Comparison of ENCODE assay signal across 20 cellular contexts in genomic region chr12:69589082-69589481, GRCh38.
DNase-seq lines count a peak whose midpoint lies in the region; ATAC-seq lines count a peak whose summit lies in the region.
"Had no signal": no experiment of that assay in that cellular context is flagged by ENCODE, and none has a peak within 500 bp of the region (broad histone marks: within the 10 kb centered on the region; RNA-seq: fewer than 3 reads in every experiment).

No MANE protein-coding gene starts in this region.

- no peak overlapping the region for H3K4me3 Mint-ChIP-seq in activated T-cell treated with anti-CD3 and anti-CD28 coated beads, Interleukin-2, amount 50 U/mL, for 24 hours
- peak overlapping the region; percentile 7 for H3K4me3 Mint-ChIP-seq in stimulated activated naive CD8-positive, alpha-beta T cell treated with anti-CD3 and anti-CD28 coated beads, Interleukin-15, Interleukin-2, amounts not matched to agents 100 ng/mL and 50 ng/mL, for 24 hours
- no peak overlapping the region for H3K4me3 Mint-ChIP-seq in stimulated activated effector memory CD8-positive, alpha-beta T cell treated with anti-CD3 and anti-CD28 coated beads, Interleukin-12 subunit alpha, Interleukin-12 subunit beta, amount 100 ng/mL, for 72 hours
- H3K4me3 Mint-ChIP-seq: CD14-positive monocyte; CD8-positive, alpha-beta T cell; HFFc6 had no signal

- H3K36me3 Mint-ChIP-seq in activated T-cell treated with anti-CD3 and anti-CD28 coated beads, Interleukin-2, amount 50 U/mL, for 24 hours (ENCODE audit: low read depth) = peaks cover 87% of the 10 kb centered on the region
- H3K36me3 Mint-ChIP-seq in stimulated activated naive CD8-positive, alpha-beta T cell treated with anti-CD3 and anti-CD28 coated beads, Interleukin-15, Interleukin-2, amounts not matched to agents 100 ng/mL and 50 ng/mL, for 24 hours (ENCODE audit: low read depth) = peaks cover 77% of the 10 kb centered on the region
- H3K36me3 Mint-ChIP-seq in stimulated activated effector memory CD8-positive, alpha-beta T cell treated with anti-CD3 and anti-CD28 coated beads, Interleukin-12 subunit alpha, Interleukin-12 subunit beta, amount 100 ng/mL, for 72 hours = peaks cover 92% of the 10 kb centered on the region

- ATAC-seq in stimulated activated naive CD8-positive, alpha-beta T cell treated with anti-CD3 and anti-CD28 coated beads, Interleukin-15, Interleukin-2, amounts not matched to agents 100 U/mL and 50 U/mL, for 24 hours = no peak
- no peak for ATAC-seq in stimulated activated effector memory CD8-positive, alpha-beta T cell treated with anti-CD3 and anti-CD28 coated beads, Interleukin-12 subunit alpha, Interleukin-12 subunit beta, amount 100 ng/mL, for 72 hours
- ATAC-seq: CD8-positive, alpha-beta T cell; GM12878; HCT116 had no signal

- H3K27me3 Mint-ChIP-seq in activated T-cell treated with anti-CD3 and anti-CD28 coated beads, Interleukin-2, amount 50 U/mL, for 24 hours = no peaks in the 10 kb centered on the region
- no peaks in the 10 kb centered on the region for H3K27me3 Mint-ChIP-seq in stimulated activated naive CD8-positive, alpha-beta T cell treated with anti-CD3 and anti-CD28 coated beads, Interleukin-15, Interleukin-2, amounts not matched to agents 100 ng/mL and 50 ng/mL, for 24 hours

- H3K27ac Mint-ChIP-seq in activated T-cell treated with anti-CD3 and anti-CD28 coated beads, Interleukin-2, amount 50 U/mL, for 24 hours = peak overlapping the region; percentile 79
- no peak overlapping the region for H3K27ac Mint-ChIP-seq in stimulated activated naive CD8-positive, alpha-beta T cell treated with anti-CD3 and anti-CD28 coated beads, Interleukin-15, Interleukin-2, amounts not matched to agents 100 ng/mL and 50 ng/mL, for 24 hours
- H3K27ac Mint-ChIP-seq in stimulated activated effector memory CD8-positive, alpha-beta T cell treated with anti-CD3 and anti-CD28 coated beads, Interleukin-12 subunit alpha, Interleukin-12 subunit beta, amount 100 ng/mL, for 72 hours = peak overlapping the region; percentile 12
- H3K27ac Mint-ChIP-seq: CD8-positive, alpha-beta T cell; HFFc6 had no signal

- H3K9me3 Mint-ChIP-seq in activated T-cell treated with anti-CD3 and anti-CD28 coated beads, Interleukin-2, amount 50 U/mL, for 24 hours = no peaks in the 10 kb centered on the region
- H3K9me3 Mint-ChIP-seq in stimulated activated naive CD8-positive, alpha-beta T cell treated with anti-CD3 and anti-CD28 coated beads, Interleukin-15, Interleukin-2, amounts not matched to agents 100 ng/mL and 50 ng/mL, for 24 hours = no peaks in the 10 kb centered on the region
- H3K9me3 Mint-ChIP-seq in stimulated activated effector memory CD8-positive, alpha-beta T cell treated with anti-CD3 and anti-CD28 coated beads, Interleukin-12 subunit alpha, Interleukin-12 subunit beta, amount 100 ng/mL, for 72 hours = no peaks in the 10 kb centered on the region
- H3K9me3 Mint-ChIP-seq: CD14-positive monocyte; CD8-positive, alpha-beta T cell; HFFc6 had no signal

- H3K4me1 Mint-ChIP-seq in activated T-cell treated with anti-CD3 and anti-CD28 coated beads, Interleukin-2, amount 50 U/mL, for 24 hours (ENCODE audit: low read depth) = peaks cover 51% of the 10 kb centered on the region
- peaks cover 46% of the 10 kb centered on the region for H3K4me1 Mint-ChIP-seq in stimulated activated naive CD8-positive, alpha-beta T cell treated with anti-CD3 and anti-CD28 coated beads, Interleukin-15, Interleukin-2, amounts not matched to agents 100 ng/mL and 50 ng/mL, for 24 hours (ENCODE audit: low read depth)
- H3K4me1 Mint-ChIP-seq in stimulated activated effector memory CD8-positive, alpha-beta T cell treated with anti-CD3 and anti-CD28 coated beads, Interleukin-12 subunit alpha, Interleukin-12 subunit beta, amount 100 ng/mL, for 72 hours = peaks cover 28% of the 10 kb centered on the region

- DNase-seq in activated T-cell treated with anti-CD3 and anti-CD28 coated beads, Interleukin-2, amount 50 U/mL, for 24 hours = no peak
- DNase-seq in activated T-cell treated with anti-CD3 and anti-CD28 coated beads for 4 hours (no peak), NCI-H1436 treated with DMSO at 0.1 percent for 48 hours (lab: John Stamatoyannopoulos, UW) (no peak)
- DNase-seq in stimulated activated naive CD8-positive, alpha-beta T cell treated with anti-CD3 and anti-CD28 coated beads, Interleukin-15, Interleukin-2, amounts not matched to agents 100 U/mL and 50 U/mL, for 24 hours = no peak
- no peak for DNase-seq in stimulated activated effector memory CD8-positive, alpha-beta T cell treated with anti-CD3 and anti-CD28 coated beads, Interleukin-12 subunit alpha, Interleukin-12 subunit beta, amount 100 ng/mL, for 72 hours (ENCODE audit: low spot score in 2 of 2)
- DNase-seq in NK-92 treated with Interleukin-12 subunit alpha and Interleukin-12 subunit beta, amount 100 ng/mL, for 24 hours (lab: John Stamatoyannopoulos, UW) = no peak
- DNase-seq: 8988T; Calu3; CD8-positive, alpha-beta T cell; DMS 273 treated with DMSO at 0.1 percent for 48 hours; DMS53; DND-41; EL; GOT3; H7; HFFc6 had no signal
